In the genomic region with DNA sequence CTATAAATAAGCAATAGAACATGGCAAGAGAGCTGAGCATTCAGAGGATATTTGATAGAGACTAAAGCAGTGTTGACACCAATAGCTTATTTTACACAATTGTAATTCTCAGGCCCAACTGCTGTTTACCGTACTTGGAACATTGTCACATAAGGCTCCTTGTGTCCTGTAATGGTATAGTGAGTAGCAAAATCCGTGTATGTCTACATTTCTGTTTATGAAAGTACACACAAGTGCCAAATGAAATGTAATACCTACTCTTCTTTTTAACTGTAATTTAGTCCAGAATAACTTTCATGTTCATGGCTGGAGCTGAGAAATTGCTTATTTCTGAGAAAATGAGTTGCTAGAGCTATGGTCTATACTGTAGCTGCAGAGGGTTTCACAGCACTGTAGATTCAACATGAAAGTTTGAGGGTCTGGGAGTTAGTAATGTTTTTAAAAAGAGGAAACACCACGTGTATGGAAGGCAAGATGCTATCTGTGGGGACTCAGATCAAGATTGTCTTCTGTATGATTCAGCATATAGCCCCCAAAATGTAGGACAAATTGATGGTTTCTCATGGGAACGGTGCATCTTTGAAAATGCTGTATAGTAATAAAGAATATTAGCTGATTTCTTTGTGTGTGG, we compare ENCODE assay signal across 26 cellular contexts.
DNase-seq lines count a peak whose midpoint lies in the region; ATAC-seq lines count a peak whose summit lies in the region.
"Had no signal": no experiment of that assay in that cellular context is flagged by ENCODE, and none has a peak within 500 bp of the region (broad histone marks: within the 10 kb centered on the region; RNA-seq: fewer than 3 reads in every experiment).

No MANE protein-coding gene starts in this region.

- H3K4me3 Mint-ChIP-seq in stimulated activated effector memory CD8-positive, alpha-beta T cell treated with anti-CD3 and anti-CD28 coated beads, Interleukin-12 subunit alpha, Interleukin-12 subunit beta, amount 100 ng/mL, for 72 hours, result no peak overlapping the region
- H3K4me3 Mint-ChIP-seq: activated naive CD4-positive, alpha-beta T cell treated with anti-CD3 and anti-CD28 coated beads for 36 hours; dendritic cell treated with granulocyte-macrophage colony-stimulating factor and Interleukin-4, amounts not matched to agents 40 ng/mL and 50 ng/mL, for 4 days; mesothelial cell of epicardium; naive thymus-derived CD8-positive, alpha-beta T cell had no signal

- no peak overlapping the region for H3K27ac Mint-ChIP-seq in activated naive CD4-positive, alpha-beta T cell treated with anti-CD3 and anti-CD28 coated beads, Interleukin-2, amount 50 U/mL, for 72 hours
- H3K27ac Mint-ChIP-seq in stimulated activated effector memory CD8-positive, alpha-beta T cell treated with anti-CD3 and anti-CD28 coated beads, Interleukin-12 subunit alpha, Interleukin-12 subunit beta, amount 100 ng/mL, for 72 hours, result no peak overlapping the region
- H3K27ac Mint-ChIP-seq: activated naive CD4-positive, alpha-beta T cell treated with anti-CD3 and anti-CD28 coated beads for 36 hours; dendritic cell treated with granulocyte-macrophage colony-stimulating factor and Interleukin-4, amounts not matched to agents 40 ng/mL and 50 ng/mL, for 4 days; mesothelial cell of epicardium had no signal

- peak; percentile 36 to 94 for ATAC-seq in activated naive CD4-positive, alpha-beta T cell treated with anti-CD3 and anti-CD28 coated beads, Interleukin-2, amount 50 U/mL, for 72 hours
- ATAC-seq in GM21360 (IDR thresholded peaks at IDR 0.05; ENCODE audit: unreplicated experiment), result peak; percentile 69
- peak; percentile 57 for ATAC-seq in HG03378 (IDR thresholded peaks at IDR 0.05; ENCODE audit: unreplicated experiment)
- ATAC-seq in stimulated activated effector memory CD8-positive, alpha-beta T cell treated with anti-CD3 and anti-CD28 coated beads, Interleukin-12 subunit alpha, Interleukin-12 subunit beta, amount 100 ng/mL, for 72 hours, result peak; percentile 95
- ATAC-seq: gastroesophageal sphincter; HCT116; naive thymus-derived CD8-positive, alpha-beta T cell had no signal

- no peaks in the 10 kb centered on the region for H3K9me3 Mint-ChIP-seq in activated naive CD4-positive, alpha-beta T cell treated with anti-CD3 and anti-CD28 coated beads, Interleukin-2, amount 50 U/mL, for 72 hours
- no peaks in the 10 kb centered on the region for H3K9me3 Mint-ChIP-seq in stimulated activated effector memory CD8-positive, alpha-beta T cell treated with anti-CD3 and anti-CD28 coated beads, Interleukin-12 subunit alpha, Interleukin-12 subunit beta, amount 100 ng/mL, for 72 hours
- H3K9me3 Mint-ChIP-seq: activated naive CD4-positive, alpha-beta T cell treated with anti-CD3 and anti-CD28 coated beads for 36 hours; dendritic cell treated with granulocyte-macrophage colony-stimulating factor and Interleukin-4, amounts not matched to agents 40 ng/mL and 50 ng/mL, for 4 days; mesothelial cell of epicardium; naive thymus-derived CD8-positive, alpha-beta T cell had no signal

- no peak for DNase-seq in activated naive CD4-positive, alpha-beta T cell treated with anti-CD3 and anti-CD28 coated beads, Interleukin-2, amount 50 U/mL, for 72 hours (ENCODE audit: low spot score in 2 of 2)
- no peak for DNase-seq in activated naive CD4-positive, alpha-beta T cell treated with Interleukin-2 at 50 U/mL for 16 hours
- DNase-seq in stimulated activated effector memory CD8-positive, alpha-beta T cell treated with anti-CD3 and anti-CD28 coated beads, Interleukin-12 subunit alpha, Interleukin-12 subunit beta, amount 100 ng/mL, for 72 hours (ENCODE audit: low spot score in 2 of 2), result no peak
- DNase-seq in NCI-H524 treated with DMSO at 0.1 percent for 48 hours (lab: John Stamatoyannopoulos, UW) (no peak), midbrain (lab: John Stamatoyannopoulos, UW) (no peak)
- DNase-seq: activated naive CD4-positive, alpha-beta T cell treated with anti-CD3 and anti-CD28 coated beads for 36 hours; aorta; C1 segment of cervical spinal cord; Caco-2; caudate nucleus; DMS79; GF-D8; hippocampal formation; Karpas-422; left ventricle myocardium inferior; naive thymus-derived CD8-positive, alpha-beta T cell; NCI-H1092 treated with DMSO at 0.1 percent for 48 hours; NCI-H187 treated with DMSO at 0.1 percent for 48 hours; NCI-H748 treated with DMSO at 0.1 percent for 48 hours; SK-N-SH had no signal

- no peaks in the 10 kb centered on the region for H3K4me1 Mint-ChIP-seq in stimulated activated effector memory CD8-positive, alpha-beta T cell treated with anti-CD3 and anti-CD28 coated beads, Interleukin-12 subunit alpha, Interleukin-12 subunit beta, amount 100 ng/mL, for 72 hours

- peaks cover 7 to 20% of the 10 kb centered on the region in 2 donors for H3K36me3 Mint-ChIP-seq in activated naive CD4-positive, alpha-beta T cell treated with anti-CD3 and anti-CD28 coated beads, Interleukin-2, amount 50 U/mL, for 72 hours
- H3K36me3 Mint-ChIP-seq in stimulated activated effector memory CD8-positive, alpha-beta T cell treated with anti-CD3 and anti-CD28 coated beads, Interleukin-12 subunit alpha, Interleukin-12 subunit beta, amount 100 ng/mL, for 72 hours, result no peaks in the 10 kb centered on the region
